Comparison of ENCODE assay signal across 11 cellular contexts in genomic region chr2:64262068-64262467, GRCh38.
DNase-seq lines count a peak whose midpoint lies in the region; TF ChIP-seq lines count a peak whose summit lies in the region.
"Had no signal": no experiment of that assay in that cellular context is flagged by ENCODE, and none has a peak within 500 bp of the region (broad histone marks: within the 10 kb centered on the region; RNA-seq: fewer than 3 reads in every experiment).

No MANE protein-coding gene starts in this region.

- 85% methylated on average over 3 of the region's 3 CpGs for WGBS in HUES64
- 53 to 62% methylated on average over 3 of the region's 3 CpGs for WGBS in tibial nerve, 2 donors

- H3K9ac ChIP-seq in HUES64 (ENCODE audit: low read depth, low read length): no peak overlapping the region

- H3K9me3 ChIP-seq in HUES64 (ENCODE audit: insufficient read depth, low read depth, low read length) (no peaks in the 10 kb centered on the region), tibial nerve (no peaks in the 10 kb centered on the region)

- no peak for DNase-seq in caudate nucleus (lab: John Stamatoyannopoulos, UW)
- peak; percentile 56 to 91 for DNase-seq in lung microvascular endothelial cell (ENCODE audit: low read depth in 2 of 2)
- no peak for DNase-seq in tibial nerve (ENCODE audit: low spot score in 2 of 2)
- no peak for DNase-seq in brain microvascular endothelial cell
- DNase-seq in NCI-H1105 treated with DMSO at 0.1 percent for 48 hours (lab: John Stamatoyannopoulos, UW): no peak
- no peak for DNase-seq in effector CD4-positive, alpha-beta T cell
- DNase-seq: activated T-cell treated with anti-CD3 and anti-CD28 coated beads, Interleukin-2, amount 50 U/mL, for 72 hours; COR-L47; NCI-H524; RPMI8226 had no signal

- H3K27ac ChIP-seq in HUES64 (ENCODE audit: low read depth, low read length) (0 out of 2 replicates have a peak overlapping the region, but pooled peaks have one; percentile 10), caudate nucleus (ENCODE audit: low read depth, low read length) (peak overlapping the region; percentile 8), tibial nerve (peak overlapping the region in 3 of 4 donors; percentile 51 to 75 (median 58)), brain microvascular endothelial cell (no peak overlapping the region)

- H3K4me1 ChIP-seq in HUES64 (ENCODE audit: insufficient read depth, low read length) (peaks cover 73% of the 10 kb centered on the region), tibial nerve (peaks cover 0 to 33% (median 15%) of the 10 kb centered on the region in 4 donors)

- TF ChIP-seq EP300 in tibial nerve (IDR thresholded peaks at IDR 0.05): peak in 1 of 2 donors; percentile 38

- TF ChIP-seq CTCF in tibial nerve (IDR thresholded peaks at IDR 0.05) (no peak), brain microvascular endothelial cell (IDR thresholded peaks at IDR 0.05; ENCODE audit: low read depth, low read length, missing control alignments) (no peak)

- in situ Hi-C loops in brain microvascular endothelial cell (cut with HindIII; ENCODE audit: low pct_ligation_motif_present, low sequenced_read_pairs): no loop called here

- no peak overlapping the region for H3K4me3 ChIP-seq in HUES64 (ENCODE audit: low read length)
- H3K4me3 ChIP-seq in tibial nerve: no peak overlapping the region
- no peak overlapping the region for H3K4me3 ChIP-seq in brain microvascular endothelial cell (ENCODE audit: low read depth, low read length)

- no peak for TF ChIP-seq POLR2A in tibial nerve (IDR thresholded peaks at IDR 0.05)

- H3K36me3 ChIP-seq in HUES64 (ENCODE audit: insufficient read depth, low read length) (peaks cover 89% of the 10 kb centered on the region), tibial nerve (no peaks in the 10 kb centered on the region), brain microvascular endothelial cell (replicated peaks) (no peaks in the 10 kb centered on the region)

- H3K27me3 ChIP-seq in HUES64 (ENCODE audit: insufficient read depth, low read length) (no peaks in the 10 kb centered on the region), tibial nerve (no peaks in the 10 kb centered on the region), brain microvascular endothelial cell (replicated peaks) (no peaks in the 10 kb centered on the region)

Comparison
In these comparisons a context has a peak if more than half of its experiments do, and no peak if none do; other contexts are left out.
1. DNase-seq: peak in lung microvascular endothelial cell (2 of 2); none in caudate nucleus (0 of 61), tibial nerve (0 of 2), brain microvascular endothelial cell (single experiment), NCI-H1105 treated with DMSO at 0.1 percent for 48 hours (single experiment) and effector CD4-positive, alpha-beta T cell (single experiment).